2 cellular contexts compared by ENCODE assay signal in the genomic region with DNA sequence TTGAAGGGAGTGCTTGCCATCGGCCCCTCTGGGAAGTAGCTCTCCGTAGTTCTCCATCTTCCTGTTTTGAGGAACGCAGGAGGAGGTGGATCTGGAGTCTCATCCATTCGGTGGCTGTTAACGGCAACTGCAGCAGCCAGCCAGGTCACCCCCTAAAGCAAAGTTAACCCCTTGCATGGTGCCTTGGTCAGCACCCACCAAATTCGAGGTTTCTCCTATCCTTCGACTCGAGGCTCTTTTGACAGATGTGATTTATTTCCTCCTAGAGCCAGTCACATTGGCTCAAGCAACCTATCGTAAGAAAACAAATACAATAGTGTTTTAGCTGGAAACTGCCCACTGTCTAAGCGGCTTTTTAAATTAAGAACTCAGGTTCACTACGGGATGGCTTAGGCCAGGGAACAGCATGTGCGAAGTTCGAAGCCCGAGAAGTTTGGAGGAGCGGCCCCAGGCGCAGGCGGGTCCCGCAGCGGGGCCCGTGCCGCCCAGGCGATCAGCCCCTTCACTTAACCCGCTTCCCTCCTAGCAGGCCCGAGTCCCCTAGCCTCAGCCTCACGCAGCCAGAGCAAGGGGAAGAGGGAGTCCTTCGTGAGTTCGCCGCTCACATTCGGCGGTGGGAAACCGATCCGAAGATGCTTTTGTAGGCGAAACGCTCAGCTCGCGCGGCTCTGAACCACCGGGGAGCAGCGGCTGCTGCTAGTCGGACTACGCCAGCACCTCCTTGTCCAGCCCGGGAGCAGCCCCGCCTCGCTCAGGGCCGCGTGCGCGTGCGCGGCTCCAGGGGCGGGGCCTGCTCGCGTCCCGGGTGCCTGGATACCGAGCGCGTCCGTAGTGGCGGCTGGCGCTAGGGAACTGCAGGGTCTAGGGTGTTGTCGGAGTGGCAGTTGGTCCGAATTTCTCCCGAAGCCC.
TF ChIP-seq lines count a peak whose summit lies in the region.

A gene (plus strand): TSS at position 797 of the 909 bp plus-strand sequence. CDS start 289 bp downstream, outside the sequence.

TF ChIP-seq in IMR-90, 13 proteins besides CTCF, POLR2A, EP300 and RAD21:
- TF ChIP-seq, protein P1, sequence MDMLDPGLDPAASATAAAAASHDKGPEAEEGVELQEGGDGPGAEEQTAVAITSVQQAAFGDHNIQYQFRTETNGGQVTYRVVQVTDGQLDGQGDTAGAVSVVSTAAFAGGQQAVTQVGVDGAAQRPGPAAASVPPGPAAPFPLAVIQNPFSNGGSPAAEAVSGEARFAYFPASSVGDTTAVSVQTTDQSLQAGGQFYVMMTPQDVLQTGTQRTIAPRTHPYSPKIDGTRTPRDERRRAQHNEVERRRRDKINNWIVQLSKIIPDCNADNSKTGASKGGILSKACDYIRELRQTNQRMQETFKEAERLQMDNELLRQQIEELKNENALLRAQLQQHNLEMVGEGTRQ (IDR thresholded peaks at IDR 0.05; ENCODE audit: low read depth, low read length) = peak; percentile 29; the same call in 1 of the 2 replicates
- TF ChIP-seq, protein P2, sequence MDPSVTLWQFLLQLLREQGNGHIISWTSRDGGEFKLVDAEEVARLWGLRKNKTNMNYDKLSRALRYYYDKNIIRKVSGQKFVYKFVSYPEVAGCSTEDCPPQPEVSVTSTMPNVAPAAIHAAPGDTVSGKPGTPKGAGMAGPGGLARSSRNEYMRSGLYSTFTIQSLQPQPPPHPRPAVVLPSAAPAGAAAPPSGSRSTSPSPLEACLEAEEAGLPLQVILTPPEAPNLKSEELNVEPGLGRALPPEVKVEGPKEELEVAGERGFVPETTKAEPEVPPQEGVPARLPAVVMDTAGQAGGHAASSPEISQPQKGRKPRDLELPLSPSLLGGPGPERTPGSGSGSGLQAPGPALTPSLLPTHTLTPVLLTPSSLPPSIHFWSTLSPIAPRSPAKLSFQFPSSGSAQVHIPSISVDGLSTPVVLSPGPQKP (IDR thresholded peaks at IDR 0.05; ENCODE audit: borderline replicate concordance, low read depth, low read length) = no peak
- no peak for TF ChIP-seq CHD1 (IDR thresholded peaks at IDR 0.05; ENCODE audit: low read depth, low read length)
- TF ChIP-seq MXI1 (IDR thresholded peaks at IDR 0.05; ENCODE audit: borderline replicate concordance, low read depth, low read length) = peak; percentile 14; the same call in 1 of the 2 replicates
- peak; percentile 85; the same call in 1 of the 2 replicates for TF ChIP-seq MAZ (IDR thresholded peaks at IDR 0.05; ENCODE audit: borderline replicate concordance, low read depth, low read length)
- TF ChIP-seq BHLHE40 (IDR thresholded peaks at IDR 0.05; ENCODE audit: low read depth, low read length) = 0 out of 2 replicates have a peak, but pooled peaks have one; percentile 17
- TF ChIP-seq NFE2L2 (IDR thresholded peaks at IDR 0.05; ENCODE audit: low read depth, low read length) = no peak
- no peak for TF ChIP-seq CEBPB (IDR thresholded peaks at IDR 0.05; ENCODE audit: low read depth, low read length)

TF ChIP-seq in PFSK-1, 5 proteins besides CTCF, POLR2A, EP300 and RAD21 (continued from another document):
- TF ChIP-seq, protein P3, sequence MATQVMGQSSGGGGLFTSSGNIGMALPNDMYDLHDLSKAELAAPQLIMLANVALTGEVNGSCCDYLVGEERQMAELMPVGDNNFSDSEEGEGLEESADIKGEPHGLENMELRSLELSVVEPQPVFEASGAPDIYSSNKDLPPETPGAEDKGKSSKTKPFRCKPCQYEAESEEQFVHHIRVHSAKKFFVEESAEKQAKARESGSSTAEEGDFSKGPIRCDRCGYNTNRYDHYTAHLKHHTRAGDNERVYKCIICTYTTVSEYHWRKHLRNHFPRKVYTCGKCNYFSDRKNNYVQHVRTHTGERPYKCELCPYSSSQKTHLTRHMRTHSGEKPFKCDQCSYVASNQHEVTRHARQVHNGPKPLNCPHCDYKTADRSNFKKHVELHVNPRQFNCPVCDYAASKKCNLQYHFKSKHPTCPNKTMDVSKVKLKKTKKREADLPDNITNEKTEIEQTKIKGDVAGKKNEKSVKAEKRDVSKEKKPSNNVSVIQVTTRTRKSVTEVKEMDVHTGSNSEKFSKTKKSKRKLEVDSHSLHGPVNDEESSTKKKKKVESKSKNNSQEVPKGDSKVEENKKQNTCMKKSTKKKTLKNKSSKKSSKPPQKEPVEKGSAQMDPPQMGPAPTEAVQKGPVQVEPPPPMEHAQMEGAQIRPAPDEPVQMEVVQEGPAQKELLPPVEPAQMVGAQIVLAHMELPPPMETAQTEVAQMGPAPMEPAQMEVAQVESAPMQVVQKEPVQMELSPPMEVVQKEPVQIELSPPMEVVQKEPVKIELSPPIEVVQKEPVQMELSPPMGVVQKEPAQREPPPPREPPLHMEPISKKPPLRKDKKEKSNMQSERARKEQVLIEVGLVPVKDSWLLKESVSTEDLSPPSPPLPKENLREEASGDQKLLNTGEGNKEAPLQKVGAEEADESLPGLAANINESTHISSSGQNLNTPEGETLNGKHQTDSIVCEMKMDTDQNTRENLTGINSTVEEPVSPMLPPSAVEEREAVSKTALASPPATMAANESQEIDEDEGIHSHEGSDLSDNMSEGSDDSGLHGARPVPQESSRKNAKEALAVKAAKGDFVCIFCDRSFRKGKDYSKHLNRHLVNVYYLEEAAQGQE (IDR thresholded peaks at IDR 0.05; ENCODE audit: insufficient read depth in 1 of 2, low read depth in 2 of 2, low read length in 2 of 2) = no peak
